In the genomic region with DNA sequence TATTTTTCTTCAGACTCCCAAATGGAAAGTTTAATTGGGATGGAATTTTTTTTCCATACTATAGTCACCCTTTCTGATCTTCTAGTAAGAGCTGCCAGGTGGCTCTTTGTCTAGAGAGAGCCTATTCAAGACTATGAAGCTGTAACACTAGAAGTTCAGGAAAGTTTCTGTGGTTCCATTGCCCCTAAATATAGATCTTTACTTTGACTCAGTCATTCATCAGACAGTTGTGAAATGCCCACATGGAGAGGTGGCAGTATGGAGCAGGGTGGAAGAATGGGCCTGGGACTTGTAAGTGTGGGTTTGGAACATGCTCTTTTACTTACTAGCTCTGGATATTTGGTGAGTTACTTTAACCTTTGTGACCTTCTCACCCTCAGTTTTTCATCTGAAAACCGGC, we compare ENCODE assay signal across 1 cellular context.
TF ChIP-seq lines count a peak whose summit lies in the region.

No MANE protein-coding gene starts in this region.

TF ChIP-seq in GM23338, 12 proteins besides CTCF, POLR2A, EP300 and RAD21:
- TF ChIP-seq NANOG (IDR thresholded peaks at IDR 0.05; ENCODE audit: borderline replicate concordance) = no peak
